15 cellular contexts compared by ENCODE assay signal in genomic region chr17:73551756-73552155, GRCh38.
A peak's percentile ranks its signal among the peaks of the same experiment; 100 is the strongest.
DNase-seq lines count a peak whose midpoint lies in the region; ATAC-seq and TF ChIP-seq lines count a peak whose summit lies in the region.
"Had no signal": no experiment of that assay in that cellular context is flagged by ENCODE, and none has a peak within 500 bp of the region (broad histone marks: within the 10 kb centered on the region; RNA-seq: fewer than 3 reads in every experiment).

No MANE protein-coding gene starts in this region.

- H3K4me3 ChIP-seq in left lung = no peak overlapping the region

- no peaks in the 10 kb centered on the region for H3K9me3 Mint-ChIP-seq in dendritic cell treated with granulocyte-macrophage colony-stimulating factor and Interleukin-4, amounts not matched to agents 40 ng/mL and 50 ng/mL, for 4 days

- H3K4me1 Mint-ChIP-seq in dendritic cell treated with granulocyte-macrophage colony-stimulating factor and Interleukin-4, amounts not matched to agents 40 ng/mL and 50 ng/mL, for 4 days (ENCODE audit: low read depth) = peaks cover 36% of the 10 kb centered on the region

- TF ChIP-seq CTCF in left lung (IDR thresholded peaks at IDR 0.05) = no peak

- no peaks in the 10 kb centered on the region for H3K9me3 ChIP-seq in left lung
- H3K9me3 ChIP-seq: esophagus squamous epithelium, tibial artery had no signal

- peak overlapping the region; percentile 53 for H3K4me3 Mint-ChIP-seq in dendritic cell treated with granulocyte-macrophage colony-stimulating factor and Interleukin-4, amounts not matched to agents 40 ng/mL and 50 ng/mL, for 4 days

- no peaks in the 10 kb centered on the region for H3K36me3 Mint-ChIP-seq in dendritic cell treated with granulocyte-macrophage colony-stimulating factor and Interleukin-4, amounts not matched to agents 40 ng/mL and 50 ng/mL, for 4 days (ENCODE audit: low read depth)

- H3K36me3 ChIP-seq in left lung = no peaks in the 10 kb centered on the region
- H3K36me3 ChIP-seq: esophagus squamous epithelium, tibial artery had no signal

- H3K27ac Mint-ChIP-seq in dendritic cell treated with granulocyte-macrophage colony-stimulating factor and Interleukin-4, amounts not matched to agents 40 ng/mL and 50 ng/mL, for 4 days = no peak overlapping the region

- in situ Hi-C loops in SK-MEL-5 (cut with HindIII; ENCODE audit: low pct_unique_long_range_greater_than_20kb, low sequenced_read_pairs) = no loop called here

- H3K27ac ChIP-seq in left lung = no peak overlapping the region
- H3K27ac ChIP-seq: esophagus squamous epithelium, tibial artery had no signal

- H3K27me3 Mint-ChIP-seq in dendritic cell treated with granulocyte-macrophage colony-stimulating factor and Interleukin-4, amounts not matched to agents 40 ng/mL and 50 ng/mL, for 4 days = peaks cover 19% of the 10 kb centered on the region

- DNase-seq in activated T-cell treated with anti-CD3 and anti-CD28 coated beads for 48 hours (ENCODE audit: low read depth) = peak; percentile 9
- DNase-seq in activated T-cell treated with anti-CD3 and anti-CD28 coated beads for 4 hours = no peak
- DNase-seq in SK-MEL-5 (ENCODE audit: low read depth, low spot score) = peak; percentile 28
- peak; percentile 20 for DNase-seq in stimulated activated naive CD8-positive, alpha-beta T cell treated with anti-CD3 and anti-CD28 coated beads, Interleukin-15, Interleukin-2, amounts not matched to agents 100 U/mL and 50 U/mL, for 24 hours
- DNase-seq in left lung = no peak
- DNase-seq in HUDEP-2 (lab: John Stamatoyannopoulos, UW; ENCODE audit: unreplicated experiment in 76 of 76) = no peak
- DNase-seq: activated CD4-positive, CD25-positive, alpha-beta regulatory T cell treated with anti-CD3 and anti-CD28 coated beads, Interleukin-2, amount 50 U/mL, for 72 hours; AML-193; esophagus squamous epithelium; NCI-H1694; occipital lobe; tibial artery had no signal

- intact Hi-C loops in dendritic cell treated with granulocyte-macrophage colony-stimulating factor and Interleukin-4, amounts not matched to agents 40 ng/mL and 50 ng/mL, for 4 days (cut with micrococcal nuclease) = no loop called here
- intact Hi-C loops in left lung (cut with DNase I) = no loop called here

- ATAC-seq in stimulated activated naive CD8-positive, alpha-beta T cell treated with anti-CD3 and anti-CD28 coated beads, Interleukin-15, Interleukin-2, amounts not matched to agents 100 U/mL and 50 U/mL, for 24 hours = peak; percentile 32
- ATAC-seq in left lung (no peak), HG03457 (IDR thresholded peaks at IDR 0.05; ENCODE audit: unreplicated experiment) (no peak)
- ATAC-seq: Panc1 had no signal

- H3K27me3 ChIP-seq in left lung = peaks cover 0 to 41% of the 10 kb centered on the region in 2 donors

- H3K4me1 ChIP-seq in left lung = peaks cover 0 to 6% of the 10 kb centered on the region in 2 donors
- H3K4me1 ChIP-seq: tibial artery had no signal

Comparison
In these comparisons a context has a peak if more than half of its experiments do, and no peak if none do; other contexts are left out.
1. DNase-seq: peak in activated T-cell treated with anti-CD3 and anti-CD28 coated beads for 48 hours (single experiment), SK-MEL-5 (single experiment) and stimulated activated naive CD8-positive, alpha-beta T cell treated with anti-CD3 and anti-CD28 coated beads, Interleukin-15, Interleukin-2, amounts not matched to agents 100 U/mL and 50 U/mL, for 24 hours (single experiment); none in activated T-cell treated with anti-CD3 and anti-CD28 coated beads for 4 hours (single experiment), left lung (0 of 2) and HUDEP-2 (0 of 76).